Comparison of ENCODE assay signal across 21 cellular contexts in genomic region chr5:59003124-59003523, GRCh38.
DNase-seq lines count a peak whose midpoint lies in the region; ATAC-seq, FAIRE-seq and TF ChIP-seq lines count a peak whose summit lies in the region.
"Had no signal": no experiment of that assay in that cellular context is flagged by ENCODE, and none has a peak within 500 bp of the region (broad histone marks: within the 10 kb centered on the region; RNA-seq: fewer than 3 reads in every experiment).

No MANE protein-coding gene starts in this region.

- DNase-seq in MCF 10A (ENCODE audit: unreplicated experiment) (no peak), breast epithelium (ENCODE audit: low spot score in 2 of 2) (no peak), psoas muscle (no peak), HepG2 (ENCODE audit: low spot score) (no peak), Peyer's patch (no peak), immature natural killer cell (no peak)
- DNase-seq in activated T-helper 2 cell treated with anti-CD3 and anti-CD28 coated beads, Interferon-gamma antibody, Interleukin-2, Interleukin-4, amounts not matched to agents 10 μg/mL and 5 μg/mL and 100 μg/mL, durations not matched to agents 14 hours and 24 hours and 36 hours (ENCODE audit: low spot score), result no peak
- no peak for DNase-seq in activated T-cell treated with anti-CD3 and anti-CD28 coated beads, Interleukin-2, amount 50 U/mL, for 72 hours
- DNase-seq: DMS153, GDM1, GM23248, KG1, NCI-H1417, NCI-H187 treated with DMSO at 0.1 percent for 48 hours, NCI-H226, NCI-H524, PC-9, SJCRH30 had no signal

- no peak overlapping the region for H3K4me2 ChIP-seq in HepG2 (ENCODE audit: low read depth, low read length)
- H3K4me2 ChIP-seq: PC-9 had no signal

- BruUV-seq in MCF 10A (replicated peaks; lab: Mats Ljungman, UMichigan) (no TSS peak), HepG2 (replicated peaks; lab: Mats Ljungman, UMichigan) (no TSS peak)

- TF ChIP-seq POLR2A in breast epithelium (IDR thresholded peaks at IDR 0.05) (no peak), HepG2 (IDR thresholded peaks at IDR 0.05; ENCODE audit: insufficient read depth in 1 of 2, low read depth in 2 of 2, low read length in 2 of 2) (no peak), Peyer's patch (IDR thresholded peaks at IDR 0.05) (no peak)

- H3K4me3 ChIP-seq in breast epithelium (no peak overlapping the region), psoas muscle (peak overlapping the region; percentile 13), HepG2 (replicated peaks in 1 of 3; ENCODE audit: insufficient read depth in 1 of 3, low read depth in 2 of 3, low read length in 3 of 3) (no peak overlapping the region), Peyer's patch (no peak overlapping the region)
- H3K4me3 ChIP-seq: GM23248, PC-9, SJCRH30 had no signal

- H3K27me3 Mint-ChIP-seq in MCF 10A (ENCODE audit: insufficient read depth, unreplicated experiment) (no peaks in the 10 kb centered on the region), immature natural killer cell (ENCODE audit: low read depth in 3 of 3) (peaks cover 3 to 14% (median 13%) of the 10 kb centered on the region in 3 donors)
- H3K27me3 Mint-ChIP-seq in activated T-helper 2 cell treated with anti-CD3 and anti-CD28 coated beads, Interferon-gamma antibody, Interleukin-2, Interleukin-4, amounts not matched to agents 10 μg/mL and 5 μg/mL and 100 μg/mL, durations not matched to agents 14 hours and 24 hours and 36 hours (ENCODE audit: low read depth), result no peaks in the 10 kb centered on the region
- no peaks in the 10 kb centered on the region for H3K27me3 Mint-ChIP-seq in activated T-cell treated with anti-CD3 and anti-CD28 coated beads, Interleukin-2, amount 50 U/mL, for 72 hours (ENCODE audit: low read depth)
- H3K27me3 Mint-ChIP-seq: B cell had no signal

- H3K27ac ChIP-seq in breast epithelium (no peak overlapping the region), psoas muscle (peak overlapping the region; percentile 76), HepG2 (ENCODE audit: extremely low read length, insufficient read depth, low read length) (no peak overlapping the region), Peyer's patch (no peak overlapping the region)
- H3K27ac ChIP-seq: 22Rv1, GM23248, PC-9, SJCRH30 had no signal

- TF ChIP-seq EP300 in HepG2 (IDR thresholded peaks at IDR 0.05; ENCODE audit: low read depth in 2 of 2, low read length in 2 of 2) (no peak), HepG2 (CRISPR knock-in tag; IDR thresholded peaks at IDR 0.05; ENCODE audit: borderline replicate concordance) (no peak)

- no peak for TF ChIP-seq RAD21 in HepG2 (CRISPR knock-in tag; IDR thresholded peaks at IDR 0.05)

- H3K4me1 Mint-ChIP-seq in MCF 10A (ENCODE audit: insufficient read depth, unreplicated experiment), result peaks cover 30% of the 10 kb centered on the region
- H3K4me1 Mint-ChIP-seq in activated T-helper 2 cell treated with anti-CD3 and anti-CD28 coated beads, Interferon-gamma antibody, Interleukin-2, Interleukin-4, amounts not matched to agents 10 μg/mL and 5 μg/mL and 100 μg/mL, durations not matched to agents 14 hours and 24 hours and 36 hours (ENCODE audit: low read depth), result peaks cover 55% of the 10 kb centered on the region
- peaks cover 54 to 91% of the 10 kb centered on the region in 2 donors for H3K4me1 Mint-ChIP-seq in immature natural killer cell
- H3K4me1 Mint-ChIP-seq in activated T-cell treated with anti-CD3 and anti-CD28 coated beads, Interleukin-2, amount 50 U/mL, for 72 hours (ENCODE audit: low read depth), result peaks cover 78% of the 10 kb centered on the region
- H3K4me1 Mint-ChIP-seq: B cell had no signal

- H3K4me3 Mint-ChIP-seq in MCF 10A (ENCODE audit: unreplicated experiment) (no peak overlapping the region), immature natural killer cell (peak overlapping the region in 1 of 5 donors; percentile 1)
- no peak overlapping the region for H3K4me3 Mint-ChIP-seq in activated T-helper 2 cell treated with anti-CD3 and anti-CD28 coated beads, Interferon-gamma antibody, Interleukin-2, Interleukin-4, amounts not matched to agents 10 μg/mL and 5 μg/mL and 100 μg/mL, durations not matched to agents 14 hours and 24 hours and 36 hours (ENCODE audit: low read depth)
- H3K4me3 Mint-ChIP-seq in activated T-cell treated with anti-CD3 and anti-CD28 coated beads, Interleukin-2, amount 50 U/mL, for 72 hours, result peak overlapping the region in 1 of 2 donors; percentile 31
- H3K4me3 Mint-ChIP-seq: B cell had no signal

- FAIRE-seq in HepG2 (lab: Jason Lieb, UNC), result no peak

- H3K36me3 Mint-ChIP-seq in MCF 10A (ENCODE audit: insufficient read depth, unreplicated experiment) (peaks cover 8% of the 10 kb centered on the region), immature natural killer cell (no peaks in the 10 kb centered on the region)
- peaks cover 49% of the 10 kb centered on the region for H3K36me3 Mint-ChIP-seq in activated T-helper 2 cell treated with anti-CD3 and anti-CD28 coated beads, Interferon-gamma antibody, Interleukin-2, Interleukin-4, amounts not matched to agents 10 μg/mL and 5 μg/mL and 100 μg/mL, durations not matched to agents 14 hours and 24 hours and 36 hours (ENCODE audit: low read depth)
- peaks cover 9 to 18% of the 10 kb centered on the region in 2 donors for H3K36me3 Mint-ChIP-seq in activated T-cell treated with anti-CD3 and anti-CD28 coated beads, Interleukin-2, amount 50 U/mL, for 72 hours (ENCODE audit: insufficient read depth in 2 of 2)

- H3K79me2 ChIP-seq in HepG2 (ENCODE audit: insufficient read depth, low read length), result no peaks in the 10 kb centered on the region

- no peak for TF ChIP-seq CTCF in MCF 10A (IDR thresholded peaks at IDR 0.05; ENCODE audit: unreplicated experiment)
- TF ChIP-seq CTCF in breast epithelium (IDR thresholded peaks at IDR 0.05), result no peak
- no peak for TF ChIP-seq CTCF in psoas muscle (IDR thresholded peaks at IDR 0.05)
- no peak for TF ChIP-seq CTCF in HepG2 (CRISPR knock-in tag; IDR thresholded peaks at IDR 0.05)
- no peak for TF ChIP-seq CTCF in Peyer's patch (IDR thresholded peaks at IDR 0.05)

- H3K36me3 ChIP-seq in breast epithelium, result no peaks in the 10 kb centered on the region
- H3K36me3 ChIP-seq in psoas muscle (ENCODE audit: insufficient read depth in 1 of 2, low read depth in 1 of 2), result no peaks in the 10 kb centered on the region
- H3K36me3 ChIP-seq in HepG2 (replicated peaks in 1 of 2; ENCODE audit: control insufficient read depth in 1 of 2, insufficient read depth in 2 of 2, low read length in 2 of 2), result no peaks in the 10 kb centered on the region
- no peaks in the 10 kb centered on the region for H3K36me3 ChIP-seq in Peyer's patch
- H3K36me3 ChIP-seq: SJCRH30 had no signal

- CTCF ChIA-PET in MCF 10A (lab: Yijun Ruan, JAX), result interaction anchor here (0.6 to 11.1 kb wide), 8 partner anchors 8 to 171 kb away, joined by 3 to 149 read pairs (median 4); no protein-coding TSS in a partner anchor
- CTCF ChIA-PET in HepG2 (lab: Yijun Ruan, JAX; ENCODE audit: low intra/inter-chr PET ratio, low total read pairs), result no interaction called here

- H4K20me1 ChIP-seq in HepG2 (ENCODE audit: insufficient read depth, low read length), result peaks cover 2% of the 10 kb centered on the region; the same call in 1 of the 2 replicates

- 27 to 46% (median 28%) methylated on average over 4 of the region's 4 CpGs for WGBS in psoas muscle, 3 donors
- 50% methylated on average over 4 of the region's 4 CpGs for WGBS in HepG2 (ENCODE audit: low lambda C conversion rate)

- H3K4me1 ChIP-seq in breast epithelium (no peaks in the 10 kb centered on the region), psoas muscle (peaks cover 73% of the 10 kb centered on the region), HepG2 (ENCODE audit: insufficient read depth, low read length) (no peaks in the 10 kb centered on the region), Peyer's patch (no peaks in the 10 kb centered on the region)

- no peaks in the 10 kb centered on the region for H3K9me3 ChIP-seq in breast epithelium
- no peaks in the 10 kb centered on the region for H3K9me3 ChIP-seq in psoas muscle
- H3K9me3 ChIP-seq in HepG2 (ENCODE audit: low read length), result no peaks in the 10 kb centered on the region
- H3K9me3 ChIP-seq in Peyer's patch, result no peaks in the 10 kb centered on the region
- H3K9me3 ChIP-seq: SJCRH30 had no signal

- intact Hi-C loops in MCF 10A (cut with micrococcal nuclease), result no loop called here
- intact Hi-C loops in breast epithelium (cut with DNase I; ENCODE audit: low total_unique reads), result no loop called here
- intact Hi-C loops in activated T-helper 2 cell treated with anti-CD3 and anti-CD28 coated beads, Interferon-gamma antibody, Interleukin-2, Interleukin-4, amounts not matched to agents 10 μg/mL and 5 μg/mL and 100 μg/mL, durations not matched to agents 14 hours and 24 hours and 36 hours (cut with micrococcal nuclease), result no loop called here
- intact Hi-C loops in psoas muscle (cut with DNase I), result loop anchor here (5.0 to 10.0 kb wide), 3 partner anchors 78 to 116 kb away; no protein-coding TSS in a partner anchor
- intact Hi-C loops in HepG2 (cut with micrococcal nuclease; ENCODE audit: unreplicated experiment), result no loop called here

- POLR2A ChIA-PET in MCF 10A (lab: Yijun Ruan, JAX) (no interaction called here), HepG2 (lab: Yijun Ruan, JAX) (no interaction called here)

- H2AFZ ChIP-seq in HepG2 (ENCODE audit: low read length), result no peak overlapping the region
- H2AFZ ChIP-seq: GM23248, PC-9 had no signal

- in situ Hi-C loops in HepG2 (cut with HindIII; ENCODE audit: extremely low pct_ligation_motif_present, low pct_unique_long_range_greater_than_20kb), result loop anchor here (10.0 kb wide), 1 partner anchor 118 kb away; no protein-coding TSS in a partner anchor

- H3K9ac ChIP-seq in HepG2 (ENCODE audit: insufficient read depth, low read depth, low read length), result no peak overlapping the region
- H3K9ac ChIP-seq: GM23248 had no signal

- H3K27me3 ChIP-seq in breast epithelium, result no peaks in the 10 kb centered on the region
- H3K27me3 ChIP-seq in psoas muscle (ENCODE audit: insufficient read depth in 3 of 3, low read length in 2 of 3), result no peaks in the 10 kb centered on the region
- H3K27me3 ChIP-seq in HepG2 (ENCODE audit: control insufficient read depth in 1 of 2, insufficient read depth in 2 of 2, low read length in 2 of 2), result no peaks in the 10 kb centered on the region; a peak in 1 of 5 replicates
- H3K27me3 ChIP-seq in Peyer's patch, result no peaks in the 10 kb centered on the region
- H3K27me3 ChIP-seq: SJCRH30 had no signal

- ATAC-seq in psoas muscle (peak; percentile 25 to 49 (median 32)), HepG2 (no peak)
- no peak for ATAC-seq in activated T-cell treated with anti-CD3 and anti-CD28 coated beads, Interleukin-2, amount 50 U/mL, for 72 hours (replicated peaks in 1 of 2)
- ATAC-seq: HCT116 had no signal

- peak overlapping the region; percentile 37 for H3K27ac Mint-ChIP-seq in MCF 10A (ENCODE audit: low read depth, unreplicated experiment)
- peak overlapping the region; percentile 36 for H3K27ac Mint-ChIP-seq in activated T-helper 2 cell treated with anti-CD3 and anti-CD28 coated beads, Interferon-gamma antibody, Interleukin-2, Interleukin-4, amounts not matched to agents 10 μg/mL and 5 μg/mL and 100 μg/mL, durations not matched to agents 14 hours and 24 hours and 36 hours
- peak overlapping the region in 1 of 6 donors; percentile 1 for H3K27ac Mint-ChIP-seq in immature natural killer cell
- H3K27ac Mint-ChIP-seq in activated T-cell treated with anti-CD3 and anti-CD28 coated beads, Interleukin-2, amount 50 U/mL, for 72 hours, result no peak overlapping the region
- H3K27ac Mint-ChIP-seq: B cell had no signal

- no peaks in the 10 kb centered on the region for H3K9me3 Mint-ChIP-seq in MCF 10A (ENCODE audit: unreplicated experiment)
- H3K9me3 Mint-ChIP-seq in activated T-helper 2 cell treated with anti-CD3 and anti-CD28 coated beads, Interferon-gamma antibody, Interleukin-2, Interleukin-4, amounts not matched to agents 10 μg/mL and 5 μg/mL and 100 μg/mL, durations not matched to agents 14 hours and 24 hours and 36 hours, result no peaks in the 10 kb centered on the region
- no peaks in the 10 kb centered on the region for H3K9me3 Mint-ChIP-seq in immature natural killer cell
- H3K9me3 Mint-ChIP-seq in activated T-cell treated with anti-CD3 and anti-CD28 coated beads, Interleukin-2, amount 50 U/mL, for 72 hours, result no peaks in the 10 kb centered on the region

Comparison
In these comparisons a context has a peak if more than half of its experiments do, and no peak if none do; other contexts are left out.
1. ATAC-seq: peak in psoas muscle (4 of 4); none in HepG2 (single experiment) and activated T-cell treated with anti-CD3 and anti-CD28 coated beads, Interleukin-2, amount 50 U/mL, for 72 hours (0 of 2).
2. intact Hi-C loops: an anchor here in psoas muscle (5.0 to 10.0 kb wide); none called in MCF 10A, breast epithelium, activated T-helper 2 cell treated with anti-CD3 and anti-CD28 coated beads, Interferon-gamma antibody, Interleukin-2, Interleukin-4, amounts not matched to agents 10 μg/mL and 5 μg/mL and 100 μg/mL, durations not matched to agents 14 hours and 24 hours and 36 hours and HepG2.